11 cellular contexts compared by ENCODE assay signal in the genomic region with DNA sequence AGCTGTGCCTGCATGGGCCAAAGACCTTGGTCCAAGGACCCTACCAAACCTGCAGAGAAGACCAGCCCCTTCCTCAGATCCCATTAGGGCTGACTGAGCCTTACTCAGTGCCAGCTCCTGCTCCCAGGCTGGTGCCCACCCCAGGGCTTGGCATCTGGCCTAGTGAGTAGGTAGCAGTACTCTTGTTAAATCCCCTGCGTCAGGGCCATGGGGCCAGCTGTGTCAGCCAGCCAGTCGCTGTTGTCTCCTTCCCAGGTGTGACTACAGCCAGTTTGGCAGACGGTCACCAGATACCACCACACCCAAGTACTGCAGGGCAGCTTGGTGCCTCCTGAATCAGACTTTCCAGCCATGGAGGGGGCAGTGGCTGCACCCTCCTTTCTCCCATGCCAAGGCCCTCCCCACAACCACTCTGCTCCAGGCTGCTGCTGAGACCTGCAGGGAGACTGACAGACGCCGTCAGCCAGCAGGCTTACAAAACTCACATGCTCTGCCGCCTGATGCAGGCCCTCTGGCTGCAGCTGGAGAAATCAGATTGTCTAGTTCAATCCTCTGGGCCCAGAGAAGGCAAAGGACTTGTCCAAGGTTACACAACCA. TPM values are rescaled to one million over a fixed set of nuclear protein-coding genes. Genes with fewer than 3 reads are reported as not detected.
DNase-seq lines count a peak whose midpoint lies in the region; ATAC-seq and TF ChIP-seq lines count a peak whose summit lies in the region.
"Had no signal": no experiment of that assay in that cellular context is flagged by ENCODE, and none has a peak within 500 bp of the region (broad histone marks: within the 10 kb centered on the region; RNA-seq: fewer than 3 reads in every experiment).

No MANE protein-coding gene starts in this region.

- POLR2A ChIA-PET in WTC11 (lab: Charles Lee): interaction anchor here (1.6 to 5.5 kb wide), 4 partner anchors 11 to 22 kb away, joined by 3 to 83 read pairs (median 24); partner anchors contain the start of gene TRNP1

- no peaks in the 10 kb centered on the region for H3K27me3 ChIP-seq in H7 (ENCODE audit: control insufficient read depth, insufficient read depth, low read length)
- H3K27me3 ChIP-seq in skeletal muscle tissue (ENCODE audit: control insufficient read depth in 3 of 3, insufficient read depth in 3 of 3, low read length in 3 of 3): no peaks in the 10 kb centered on the region

- no peaks in the 10 kb centered on the region for H3K9me3 ChIP-seq in skeletal muscle tissue (ENCODE audit: control insufficient read depth in 3 of 3, low read length in 3 of 3)
- H3K9me3 ChIP-seq: spleen had no signal

- peak overlapping the region; percentile 88 for H3K4me3 Mint-ChIP-seq in WTC11
- H3K4me3 Mint-ChIP-seq: dendritic cell treated with granulocyte-macrophage colony-stimulating factor and Interleukin-4, amounts not matched to agents 40 ng/mL and 50 ng/mL, for 4 days; stimulated activated naive CD8-positive, alpha-beta T cell treated with anti-CD3 and anti-CD28 coated beads, Interleukin-15, Interleukin-2, amounts not matched to agents 100 ng/mL and 50 ng/mL, for 24 hours had no signal

- ATAC-seq in WTC11: no peak
- ATAC-seq in activated CD4-positive, CD25-positive, alpha-beta regulatory T cell treated with anti-CD3 and anti-CD28 coated beads, Interleukin-2, amount 50 U/mL, for 24 hours: no peak

- CTCF ChIA-PET in WTC11 (lab: Charles Lee): interaction anchor here (1.4 to 8.2 kb wide), 7 partner anchors 10 to 93 kb away, joined by 5 to 126 read pairs (median 10); partner anchors contain the start of genes KDF1 and TRNP1

- no peak for TF ChIP-seq POLR2A in erythroblast (IDR thresholded peaks at IDR 0.05; ENCODE audit: low read length)

- H3K36me3 ChIP-seq in H7 (replicated peaks; ENCODE audit: control insufficient read depth, insufficient read depth, low read length): peaks cover 25% of the 10 kb centered on the region
- H3K36me3 ChIP-seq in skeletal muscle tissue (ENCODE audit: control insufficient read depth in 3 of 3, insufficient read depth in 3 of 3, low read length in 3 of 3): peaks cover 0 to 3% (median 2%) of the 10 kb centered on the region in 3 donors
- H3K36me3 ChIP-seq: spleen had no signal

- no peak for TF ChIP-seq CTCF in WTC11 (IDR thresholded peaks at IDR 0.05)

- H3K27me3 Mint-ChIP-seq in WTC11 (ENCODE audit: low read depth): no peaks in the 10 kb centered on the region

- H3K4me3 ChIP-seq in H7 (ENCODE audit: insufficient read depth, low read depth, low read length): peak overlapping the region; percentile 96
- peak overlapping the region; percentile 80 for H3K4me3 ChIP-seq in iPS-11a (ENCODE audit: low read depth, low read length)
- no peak overlapping the region for H3K4me3 ChIP-seq in skeletal muscle tissue (ENCODE audit: low read length in 3 of 3)
- H3K4me3 ChIP-seq: spleen had no signal

- no peaks in the 10 kb centered on the region for H3K9me3 Mint-ChIP-seq in WTC11
- H3K9me3 Mint-ChIP-seq: dendritic cell treated with granulocyte-macrophage colony-stimulating factor and Interleukin-4, amounts not matched to agents 40 ng/mL and 50 ng/mL, for 4 days; stimulated activated naive CD8-positive, alpha-beta T cell treated with anti-CD3 and anti-CD28 coated beads, Interleukin-15, Interleukin-2, amounts not matched to agents 100 ng/mL and 50 ng/mL, for 24 hours had no signal

- peak overlapping the region; percentile 19 for H3K27ac ChIP-seq in skeletal muscle tissue (ENCODE audit: low read depth, low read length)
- H3K27ac ChIP-seq: spleen had no signal

- no peak overlapping the region for H3K9ac ChIP-seq in skeletal muscle tissue (ENCODE audit: low read depth in 1 of 3, low read length in 3 of 3)

- H3K27ac Mint-ChIP-seq in WTC11: peak overlapping the region; percentile 91
- H3K27ac Mint-ChIP-seq: dendritic cell treated with granulocyte-macrophage colony-stimulating factor and Interleukin-4, amounts not matched to agents 40 ng/mL and 50 ng/mL, for 4 days; stimulated activated naive CD8-positive, alpha-beta T cell treated with anti-CD3 and anti-CD28 coated beads, Interleukin-15, Interleukin-2, amounts not matched to agents 100 ng/mL and 50 ng/mL, for 24 hours had no signal

- H3K36me3 Mint-ChIP-seq in WTC11: peaks cover 36% of the 10 kb centered on the region

- H3K4me1 Mint-ChIP-seq in WTC11: peaks cover 66% of the 10 kb centered on the region

- DNase-seq in H7 (peak; percentile 11), WTC11 (ENCODE audit: low spot score) (no peak), globus pallidus (ENCODE audit: low spot score) (no peak), erythroblast (lab: John Stamatoyannopoulos, UW) (no peak)
- no peak for DNase-seq in effector CD4-positive, alpha-beta T cell
- DNase-seq: spleen had no signal

- H3K4me1 ChIP-seq in skeletal muscle tissue (ENCODE audit: control insufficient read depth in 3 of 3, insufficient read depth in 3 of 3, low read length in 3 of 3): peaks cover 0 to 29% (median 16%) of the 10 kb centered on the region in 3 donors

TF ChIP-seq in WTC11, 78 proteins besides CTCF, POLR2A, EP300 and RAD21:
- TF ChIP-seq, protein P1, sequence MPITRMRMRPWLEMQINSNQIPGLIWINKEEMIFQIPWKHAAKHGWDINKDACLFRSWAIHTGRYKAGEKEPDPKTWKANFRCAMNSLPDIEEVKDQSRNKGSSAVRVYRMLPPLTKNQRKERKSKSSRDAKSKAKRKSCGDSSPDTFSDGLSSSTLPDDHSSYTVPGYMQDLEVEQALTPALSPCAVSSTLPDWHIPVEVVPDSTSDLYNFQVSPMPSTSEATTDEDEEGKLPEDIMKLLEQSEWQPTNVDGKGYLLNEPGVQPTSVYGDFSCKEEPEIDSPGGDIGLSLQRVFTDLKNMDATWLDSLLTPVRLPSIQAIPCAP (CRISPR knock-in tag; IDR thresholded peaks at IDR 0.05): 0 out of 2 replicates have a peak, but pooled peaks have one; percentile 9
- TF ChIP-seq, protein P2, sequence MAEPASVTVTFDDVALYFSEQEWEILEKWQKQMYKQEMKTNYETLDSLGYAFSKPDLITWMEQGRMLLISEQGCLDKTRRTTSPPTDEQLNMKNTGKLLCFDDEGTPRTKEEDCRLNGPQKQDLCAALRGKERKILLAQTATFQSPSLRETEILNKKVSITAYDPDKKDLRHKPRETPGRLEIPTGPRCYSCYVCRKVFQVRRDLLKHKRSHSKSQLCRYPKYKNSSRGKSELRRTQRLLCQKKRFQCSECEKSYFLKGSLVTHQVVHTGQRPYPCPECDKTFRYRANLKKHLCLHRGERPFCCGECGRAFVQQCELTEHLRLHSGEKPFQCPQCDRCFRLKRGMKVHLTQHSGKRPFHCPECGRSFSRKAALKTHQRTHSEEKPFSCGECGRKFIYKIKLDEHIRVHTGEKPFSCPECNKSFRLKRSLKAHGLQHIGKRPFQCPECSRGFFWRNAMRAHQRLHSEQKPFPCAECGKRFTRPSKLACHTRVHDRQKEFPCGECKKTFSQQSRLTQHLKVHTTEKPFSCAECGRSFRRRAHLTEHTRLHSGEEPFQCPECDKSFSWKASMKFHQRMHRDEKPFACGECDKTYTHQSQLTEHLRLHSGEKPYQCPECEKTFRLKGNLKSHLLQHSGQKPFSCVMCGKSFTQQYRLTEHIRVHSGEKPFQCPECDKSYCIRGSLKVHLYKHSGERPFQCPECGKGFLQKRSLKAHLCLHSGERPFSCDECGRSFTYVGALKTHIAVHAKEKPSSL (CRISPR knock-in tag; conservative IDR thresholded peaks at IDR 0.05): no peak
- TF ChIP-seq ZNF121 (CRISPR knock-in tag; IDR thresholded peaks at IDR 0.05) (peak; percentile 56; the same call in 1 of the 2 replicates), FOXP1 (CRISPR knock-in tag; IDR thresholded peaks at IDR 0.05; ENCODE audit: borderline replicate concordance) (0 out of 2 replicates have a peak, but pooled peaks have one; percentile 32)

RNA-seq across cellular contexts. Expression of gene TENT5B, which starts 3.0 kb away (rescaled TPM):
- 128 and 154 TPM in 2 replicates for total RNA-seq in H7 (2014; rRNA removed; shearing (Covaris generic))
- 104 to 124 TPM (median 119 TPM) in 3 replicates for total RNA-seq in WTC11 (2021)
- total RNA-seq in skeletal muscle tissue: 1.0 TPM

RNA-seq across cellular contexts. Expression of gene TRNP1, which starts 16.2 kb away (rescaled TPM):
- 28.9 and 30.5 TPM in 2 replicates for total RNA-seq in H7 (2014; rRNA removed; shearing (Covaris generic))
- total RNA-seq in WTC11 (2021) (37.6 to 51.4 TPM (median 49.4 TPM) in 3 replicates), skeletal muscle tissue (under 0.01 TPM)

RNA-seq across cellular contexts. Expression of gene KDF1, which starts 49.4 kb away (rescaled TPM):
- 14.4 and 14.6 TPM in 2 replicates for total RNA-seq in H7 (2014; rRNA removed; shearing (Covaris generic))
- 18.9 to 19.8 TPM (median 19.0 TPM) in 3 replicates for total RNA-seq in WTC11 (2021)
- total RNA-seq in skeletal muscle tissue: not detected

Comparison
In these comparisons a context has a peak if more than half of its experiments do, and no peak if none do; other contexts are left out.
1. H3K4me3 ChIP-seq: peak in H7 (single experiment) and iPS-11a (single experiment); none in skeletal muscle tissue (0 of 3).
2. RNA of gene TENT5B, which starts 3.0 kb away (total RNA-seq): 128 to 154 TPM in H7 and 104 to 124 TPM in WTC11; 1.0 TPM in skeletal muscle tissue (single experiment); every median in the first group is over 10 times any median in the second.
3. RNA of gene TRNP1, which starts 16.2 kb away (total RNA-seq): 37.6 to 51.4 TPM in WTC11 and 28.9 to 30.5 TPM in H7; under 0.01 TPM in skeletal muscle tissue (single experiment); every median in the first group is over 10 times any median in the second.
4. RNA of gene KDF1, which starts 49.4 kb away (total RNA-seq): 18.9 to 19.8 TPM in WTC11 and 14.4 to 14.6 TPM in H7; not detected in skeletal muscle tissue (single experiment); every median in the first group is over 10 times any median in the second.